In genomic region chr13:30615851-30616311, GRCh38 we compare ENCODE assay signal across 8 cellular contexts. TPM values are rescaled to one million over a fixed set of nuclear protein-coding genes. Genes with fewer than 3 reads are reported as not detected.
DNase-seq lines count a peak whose midpoint lies in the region; ATAC-seq, FAIRE-seq and TF ChIP-seq lines count a peak whose summit lies in the region.

No MANE protein-coding gene starts in this region.

- H4K20me1 ChIP-seq in GM12878 (ENCODE audit: control insufficient read depth, insufficient read depth): no peaks in the 10 kb centered on the region

- CTCF ChIA-PET in CD4-positive, alpha-beta T cell (lab: Charles Lee): interaction anchor here (0.9 to 2.5 kb wide), 6 partner anchors 8 to 501 kb away, joined by 3 to 19 read pairs (median 3); no protein-coding TSS in a partner anchor
- CTCF ChIA-PET in GM12878 (lab: Yijun Ruan, JAX): interaction anchor here (0.8 to 2.3 kb wide), 6 partner anchors 34 to 483 kb away, joined by 3 to 7 read pairs (median 4); no protein-coding TSS in a partner anchor

- no peak for DNase-seq in CD4-positive, alpha-beta T cell
- DNase-seq in GM12878 (ENCODE audit: low read depth, low spot score): no peak
- DNase-seq in omental fat pad (ENCODE audit: low spot score): no peak
- DNase-seq in 8988T: no peak
- DNase-seq in left colon: no peak

- TF ChIP-seq EP300 in GM12878 (IDR thresholded peaks at IDR 0.05; ENCODE audit: borderline replicate concordance in 1 of 2, control insufficient read depth in 1 of 2, low read depth in 2 of 2, low read length in 2 of 2): no peak

- H3K4me1 ChIP-seq in GM12878 (ENCODE audit: control insufficient read depth, insufficient read depth, low read length): peaks cover 14% of the 10 kb centered on the region
- peaks cover 2 to 25% (median 12%) of the 10 kb centered on the region in 4 donors for H3K4me1 ChIP-seq in liver (ENCODE audit: control insufficient read depth in 4 of 4, insufficient read depth in 4 of 4, low read length in 3 of 4)

- no peaks in the 10 kb centered on the region for H3K9me3 Mint-ChIP-seq in CD4-positive, alpha-beta T cell

- H3K4me1 Mint-ChIP-seq in CD4-positive, alpha-beta T cell (ENCODE audit: low read depth): peaks cover 38% of the 10 kb centered on the region

- no peaks in the 10 kb centered on the region for H3K27me3 Mint-ChIP-seq in CD4-positive, alpha-beta T cell

- ATAC-seq in CD4-positive, alpha-beta T cell (ENCODE audit: poor library complexity): no peak
- ATAC-seq in GM12878: no peak
- no peak for ATAC-seq in omental fat pad (ENCODE audit: low FRiP score)
- ATAC-seq in GM19463 (IDR thresholded peaks at IDR 0.05; ENCODE audit: unreplicated experiment): no peak
- no peak for ATAC-seq in left colon

- peak overlapping the region; percentile 95 for H3K27ac ChIP-seq in CD4-positive, alpha-beta T cell (ENCODE audit: low read depth, low read length)
- peak overlapping the region; percentile 97 for H3K27ac ChIP-seq in KOPT-K1 (ENCODE audit: low read depth, low read length, poor library complexity, severe bottlenecking)
- H3K27ac ChIP-seq in GM12878 (ENCODE audit: control insufficient read depth, insufficient read depth): peak overlapping the region; percentile 93
- peak overlapping the region; percentile 100 for H3K27ac ChIP-seq in liver (ENCODE audit: low read depth in 1 of 2, low read length in 2 of 2)

- H3K4me3 Mint-ChIP-seq in CD4-positive, alpha-beta T cell: no peak overlapping the region

- peak overlapping the region; percentile 79 for H3K9ac ChIP-seq in GM12878 (ENCODE audit: control insufficient read depth, insufficient read depth, low read length)
- peak overlapping the region; percentile 100 for H3K9ac ChIP-seq in liver (ENCODE audit: low read depth in 1 of 2, low read length in 2 of 2)

- no peaks in the 10 kb centered on the region for H3K9me3 ChIP-seq in CD4-positive, alpha-beta T cell (ENCODE audit: control insufficient read depth, low read length)
- H3K9me3 ChIP-seq in KOPT-K1 (ENCODE audit: insufficient read depth, low read length, poor library complexity, severe bottlenecking) (no peaks in the 10 kb centered on the region), GM12878 (replicated peaks; ENCODE audit: control insufficient read depth, insufficient read depth, low read length) (no peaks in the 10 kb centered on the region), liver (ENCODE audit: control insufficient read depth in 4 of 4, low read length in 3 of 4) (no peaks in the 10 kb centered on the region)

- FAIRE-seq in GM12878 (lab: Jason Lieb, UNC): peak; percentile 86

- SMC1A ChIA-PET in GM12878 (lab: Charles Lee; ENCODE audit: uncharacterized antibody, unreplicated experiment): interaction anchor here (0.7 to 4.0 kb wide), 26 partner anchors 8 to 312 kb away, joined by 3 to 24 read pairs (median 4); partner anchors contain the start of gene KATNAL1

- POLR2A ChIA-PET in CD4-positive, alpha-beta T cell (lab: Charles Lee): interaction anchor here (0.7 to 4.3 kb wide), 28 partner anchors 8 to 766 kb away, joined by 3 to 119 read pairs (median 15); partner anchors contain the start of genes ALOX5AP, HMGB1 and UBL3
- POLR2A ChIA-PET in GM12878 (lab: Charles Lee): interaction anchor here (0.8 to 3.2 kb wide), 15 partner anchors 8 to 545 kb away, joined by 3 to 17 read pairs (median 4); partner anchors contain the start of gene HMGB1

- no peaks in the 10 kb centered on the region for H3K27me3 ChIP-seq in CD4-positive, alpha-beta T cell (ENCODE audit: control insufficient read depth, insufficient read depth, low read length)
- no peaks in the 10 kb centered on the region for H3K27me3 ChIP-seq in GM12878 (replicated peaks in 1 of 2; ENCODE audit: control insufficient read depth in 2 of 2, insufficient read depth in 2 of 2, low read length in 1 of 2)
- H3K27me3 ChIP-seq in liver (ENCODE audit: control insufficient read depth in 4 of 4, insufficient read depth in 4 of 4, low read length in 3 of 4): no peaks in the 10 kb centered on the region

- TF ChIP-seq POLR2A in GM12878 (IDR thresholded peaks at IDR 0.05; ENCODE audit: low read depth, low read length): no peak

- RAD21 ChIA-PET in GM12878 (lab: Charles Lee; ENCODE audit: unreplicated experiment): interaction anchor here (0.6 to 2.4 kb wide), 16 partner anchors 11 to 483 kb away, joined by 3 to 16 read pairs (median 4); no protein-coding TSS in a partner anchor

- no TSS peak for BruUV-seq in GM12878 (replicated peaks; lab: Mats Ljungman, UMichigan)

- in situ Hi-C loops in GM12878 (cut with MboI): no loop called here

- intact Hi-C loops in CD4-positive, alpha-beta T cell (cut with DNase I, micrococcal nuclease): loop anchor here (1.0 to 10.0 kb wide), 11 partner anchors 8 to 1021 kb away; partner anchors contain the start of genes KATNAL1 (in 2 of the 2) and SLC7A1 (in 1 of the 2)
- intact Hi-C loops in GM12878 (cut with micrococcal nuclease; ENCODE audit: unreplicated experiment) (loop anchor here (2.0 to 5.0 kb wide), 4 partner anchors 125 to 244 kb away; partner anchors contain the start of gene HMGB1), left colon (cut with DNase I, micrococcal nuclease) (loop anchor here in 1 of 2 donors (10.0 kb wide), 1 partner anchor 151 kb away; the partner anchor contains the start of gene HMGB1)

- peaks cover 58% of the 10 kb centered on the region for H3K79me2 ChIP-seq in GM12878 (ENCODE audit: control insufficient read depth, insufficient read depth, low read length)

- peak overlapping the region; percentile 72 for H3K4me2 ChIP-seq in GM12878 (ENCODE audit: control insufficient read depth, insufficient read depth)

- peaks cover 15% of the 10 kb centered on the region for H3K36me3 Mint-ChIP-seq in CD4-positive, alpha-beta T cell (ENCODE audit: low read depth)

- H3K4me3 ChIP-seq in GM12878: peak overlapping the region; percentile 73
- H3K4me3 ChIP-seq in liver (ENCODE audit: low read depth in 1 of 3, low read length in 3 of 3): peak overlapping the region; percentile 81 to 89 (median 88)

- no peak for TF ChIP-seq CTCF in CD4-positive, alpha-beta T cell (IDR thresholded peaks at IDR 0.05)
- no peak for TF ChIP-seq CTCF in GM12878 (IDR thresholded peaks at IDR 0.05 in 2 of 3, conservative IDR thresholded peaks at IDR 0.05 in 1 of 3; ENCODE audit: control insufficient read depth in 2 of 3, extremely low read depth in 1 of 3, insufficient read depth in 1 of 3, low read depth in 3 of 3, low read length in 3 of 3)
- no peak for TF ChIP-seq CTCF in liver (IDR thresholded peaks at IDR 0.05; ENCODE audit: low read depth, low read length, missing input control)
- TF ChIP-seq CTCF in omental fat pad (IDR thresholded peaks at IDR 0.05): no peak

- WGBS in GM12878 (ENCODE audit: insufficient coverage, insufficient replicate concordance, low lambda C conversion rate, missing lambda C conversion rate): 2% methylated on average over 7 of the region's 7 CpGs
- under 1% methylated on average over 7 of the region's 7 CpGs for WGBS in liver

- H3K27ac Mint-ChIP-seq in CD4-positive, alpha-beta T cell: no peak overlapping the region

- peak overlapping the region; percentile 55 for H2AFZ ChIP-seq in GM12878 (ENCODE audit: control insufficient read depth, low read depth, low read length)

- H3K36me3 ChIP-seq in KOPT-K1 (ENCODE audit: insufficient read depth, low read length) (peaks cover 13% of the 10 kb centered on the region; the same call in 1 of the 2 replicates), GM12878 (ENCODE audit: control insufficient read depth in 2 of 2, insufficient read depth in 2 of 2, low read length in 1 of 2) (no peaks in the 10 kb centered on the region), liver (ENCODE audit: control insufficient read depth in 4 of 4, insufficient read depth in 3 of 4, low read depth in 1 of 4, low read length in 3 of 4) (no peaks in the 10 kb centered on the region)

- no peak for TF ChIP-seq RAD21 in GM12878 (IDR thresholded peaks at IDR 0.05; ENCODE audit: insufficient read depth, low read depth, low read length)
- no peak for TF ChIP-seq RAD21 in liver (IDR thresholded peaks at IDR 0.05)

TF ChIP-seq in liver, 16 proteins besides CTCF, POLR2A, EP300 and RAD21 (continues in another document):
- no peak for TF ChIP-seq TAF1 (conservative IDR thresholded peaks at IDR 0.05)
- TF ChIP-seq GABPA (IDR thresholded peaks at IDR 0.05 in 1 of 2, conservative IDR thresholded peaks at IDR 0.05 in 1 of 2): peak in 1 of 2 donors; percentile 14

RNA-seq across cellular contexts. Expression of gene USPL1, which starts 1.8 kb away (rescaled TPM):
- total RNA-seq in CD4-positive, alpha-beta T cell: 10 to 100 TPM; 41.2 to 42.0 TPM
- total RNA-seq in GM12878 (2013; cell fraction: nucleolus; rRNA removed): 44.5 and 46.1 TPM in 2 replicates
- total RNA-seq in GM12878 (2014; rRNA removed): 15.5 and 18.4 TPM in 2 replicates
- 16.5 and 17.5 TPM in 2 replicates for total RNA-seq in GM12878 (2014; rRNA removed; fragmentation: Illumina TruSeq; extraction: Trizol)
- 14.3 and 16.2 TPM in 2 replicates for total RNA-seq in GM12878 (2021)
- polyA plus RNA-seq in GM12878 (2011; ENCODE audit: low read depth): 7.9 TPM
- 21.7 and 30.6 TPM in 2 replicates for polyA plus RNA-seq in GM12878 (2011; rRNA removed)
- polyA plus RNA-seq in GM12878 (2011; cell fraction: cytosol; rRNA removed): 9.6 and 11.6 TPM in 2 replicates
- polyA plus RNA-seq in GM12878 (2011; cell fraction: nucleus; rRNA removed): 17.2 and 25.2 TPM in 2 replicates
- 8.0 and 11.1 TPM in 2 replicates for polyA plus RNA-seq in GM12878 (2012)
- 23.2 and 26.2 TPM in 2 replicates for polyA plus RNA-seq in GM12878 (2014; fragmentation: Illumina TruSeq; extraction: Trizol)
- polyA plus RNA-seq in GM12878 (2014; fragmentation: Nextera tagmentation; extraction: Ambion mirVana): 1 to 10 TPM; 7.9 to 8.0 TPM
- 14.2 and 16.7 TPM in 2 replicates for polyA plus RNA-seq in GM12878 (2014; rRNA removed)
- polyA plus RNA-seq in GM12878 (2016; fragmentation: Nextera tagmentation; extraction: Ambion mirVana): 10 to 100 TPM in 1 of 2 experiments, 1 to 10 TPM in 1; 9.1 to 12.0 TPM
- polyA minus RNA-seq in GM12878 (2011; rRNA and poly(A)+ RNA removed): 14.4 and 21.4 TPM in 2 replicates
- 7.3 and 7.6 TPM in 2 replicates for polyA minus RNA-seq in GM12878 (2011; cell fraction: cytosol; rRNA and poly(A)+ RNA removed)
- polyA minus RNA-seq in GM12878 (2011; cell fraction: nucleus; rRNA and poly(A)+ RNA removed): 16.7 and 21.0 TPM in 2 replicates
- total RNA-seq in liver: 10 to 100 TPM; 11.3 to 13.0 TPM
- polyA plus RNA-seq in liver: 1 to 10 TPM; 4.1 to 5.2 TPM
- total RNA-seq in omental fat pad: 10 to 100 TPM; 29.2 to 33.9 (median 32.6) TPM
- total RNA-seq in left colon: 10 to 100 TPM in 1 of 2 donors, 1 to 10 TPM in 1; 9.4 to 10.3 TPM
